Comparison of ENCODE assay signal across 25 cellular contexts in the genomic region with DNA sequence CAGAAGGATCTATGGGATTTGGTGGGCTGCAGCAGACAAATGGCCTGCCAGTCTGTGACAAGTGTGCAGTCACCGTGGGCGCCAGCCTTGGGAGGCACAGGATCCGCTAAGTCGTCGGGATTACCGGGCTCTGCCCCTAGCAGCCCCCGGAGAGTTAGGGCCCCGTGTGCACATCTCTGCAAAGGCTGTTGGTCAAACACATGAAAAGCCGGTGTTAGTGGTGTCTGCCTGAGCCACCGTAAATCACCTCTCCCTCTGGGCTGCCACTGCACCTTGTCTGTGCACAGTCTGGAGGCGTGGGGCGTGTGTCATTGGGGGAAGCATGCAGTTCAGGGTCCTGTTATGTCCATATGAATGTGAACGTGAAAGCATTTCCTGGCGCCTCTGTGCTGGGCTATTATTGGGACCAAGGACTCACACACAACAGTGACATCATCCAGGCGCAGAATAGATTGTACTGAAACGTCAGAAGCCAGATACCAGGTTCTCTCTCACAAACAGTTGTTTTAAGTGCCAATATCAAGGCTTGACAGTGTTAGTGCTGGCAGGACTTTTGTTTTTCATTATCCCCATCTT.
DNase-seq lines count a peak whose midpoint lies in the region; ATAC-seq, FAIRE-seq and TF ChIP-seq lines count a peak whose summit lies in the region.
"Had no signal": no experiment of that assay in that cellular context is flagged by ENCODE, and none has a peak within 500 bp of the region (broad histone marks: within the 10 kb centered on the region; RNA-seq: fewer than 3 reads in every experiment).

No MANE protein-coding gene starts in this region.

- no peak for TF ChIP-seq POLR2A in endothelial cell of umbilical vein (IDR thresholded peaks at IDR 0.05; ENCODE audit: low read depth, low read length)

- TF ChIP-seq CTCF in endothelial cell of umbilical vein (IDR thresholded peaks at IDR 0.05; ENCODE audit: extremely low read depth in 1 of 2, insufficient read depth in 1 of 2, low read depth in 1 of 2, low read length in 2 of 2) (no peak), Calu3 (IDR thresholded peaks at IDR 0.05; ENCODE audit: unreplicated experiment) (no peak)

- H3K4me3 ChIP-seq in endothelial cell of umbilical vein (replicated peaks in 1 of 3; ENCODE audit: insufficient read depth in 1 of 3, low read depth in 1 of 3, low read length in 3 of 3) (no peak overlapping the region), skeletal muscle cell (ENCODE audit: low read depth, low read length) (no peak overlapping the region)
- H3K4me3 ChIP-seq: BLaER1 treated with 17β-estradiol and CSF1 and Interleukin-3, amounts not matched to agents 10 nM and 100 nM; SK-N-MC had no signal

- H3K27me3 Mint-ChIP-seq in Calu3 (ENCODE audit: unreplicated experiment) = no peaks in the 10 kb centered on the region
- H3K27me3 Mint-ChIP-seq: CD4-positive, alpha-beta memory T cell had no signal

- no peaks in the 10 kb centered on the region for H3K9me1 ChIP-seq in endothelial cell of umbilical vein (replicated peaks; ENCODE audit: control insufficient read depth, extremely low read depth, insufficient read depth, low read length)

- intact Hi-C loops in Right ventricle myocardium inferior (cut with DNase I) = no loop called here
- intact Hi-C loops in left cardiac atrium (cut with DNase I) = no loop called here
- intact Hi-C loops in endothelial cell of umbilical vein (cut with micrococcal nuclease) = no loop called here
- intact Hi-C loops in Calu3 (cut with micrococcal nuclease; ENCODE audit: unreplicated experiment) = no loop called here

- BruUV-seq in endothelial cell of umbilical vein (replicated peaks; lab: Mats Ljungman, UMichigan) (no TSS peak), Calu3 (replicated peaks; lab: Mats Ljungman, UMichigan) (no TSS peak)

- no peak overlapping the region for H3K4me2 ChIP-seq in endothelial cell of umbilical vein (ENCODE audit: insufficient read depth, low read length)
- H3K4me2 ChIP-seq: KMS-11 had no signal

- no peak overlapping the region for H3K4me3 Mint-ChIP-seq in Calu3 (ENCODE audit: low read depth, unreplicated experiment)
- H3K4me3 Mint-ChIP-seq: CD4-positive, alpha-beta memory T cell had no signal

- peak; percentile 33 for FAIRE-seq in endothelial cell of umbilical vein (lab: Jason Lieb, UNC)
- FAIRE-seq: GM12892, GM18507, HTR-8/SVneo had no signal

- no peaks in the 10 kb centered on the region for H4K20me1 ChIP-seq in endothelial cell of umbilical vein (replicated peaks; ENCODE audit: control insufficient read depth, extremely low read depth, insufficient read depth, low read length)
- H4K20me1 ChIP-seq: BLaER1 treated with 17β-estradiol and CSF1 and Interleukin-3, amounts not matched to agents 10 nM and 100 nM had no signal

- dilution Hi-C loops in endothelial cell of umbilical vein (cut with MboI; ENCODE audit: extremely low pct_ligation_motif_present, low sequenced_read_pairs) = no loop called here

- POLR2A ChIA-PET in endothelial cell of umbilical vein (lab: Charles Lee) = no interaction called here

- H3K27me3 ChIP-seq in endothelial cell of umbilical vein (ENCODE audit: control insufficient read depth in 2 of 2, insufficient read depth in 2 of 2, low read length in 2 of 2) = no peaks in the 10 kb centered on the region
- H3K27me3 ChIP-seq: BLaER1 treated with 17β-estradiol and CSF1 and Interleukin-3, amounts not matched to agents 10 nM and 100 nM had no signal

- H3K9me3 Mint-ChIP-seq in Calu3 (ENCODE audit: low read depth, unreplicated experiment) = peaks cover 5% of the 10 kb centered on the region
- H3K9me3 Mint-ChIP-seq: CD4-positive, alpha-beta memory T cell had no signal

- H3K27ac ChIP-seq in endothelial cell of umbilical vein (ENCODE audit: insufficient read depth, low read depth, low read length) = no peak overlapping the region
- H3K27ac ChIP-seq: BLaER1 treated with 17β-estradiol and CSF1 and Interleukin-3, amounts not matched to agents 10 nM and 100 nM; KMS-11; SK-N-MC had no signal

- no peak overlapping the region for H3K27ac Mint-ChIP-seq in Calu3 (ENCODE audit: unreplicated experiment)
- H3K27ac Mint-ChIP-seq: CD4-positive, alpha-beta memory T cell had no signal

- peak; percentile 63 for ATAC-seq in Right ventricle myocardium inferior
- no peak for ATAC-seq in left cardiac atrium
- ATAC-seq in GM19463 (IDR thresholded peaks at IDR 0.05; ENCODE audit: unreplicated experiment) = no peak
- no peak for ATAC-seq in HG02678 (IDR thresholded peaks at IDR 0.05; ENCODE audit: unreplicated experiment)

- H3K79me2 ChIP-seq in endothelial cell of umbilical vein (ENCODE audit: control insufficient read depth, insufficient read depth, low read length) = no peaks in the 10 kb centered on the region

- DNase-seq in Right ventricle myocardium inferior (ENCODE audit: missing footprints) (no peak), left cardiac atrium (no peak), endothelial cell of umbilical vein (ENCODE audit: low read depth, low spot score) (no peak), left kidney (ENCODE audit: low read depth, low spot score) (peak; percentile 72), skeletal muscle cell (ENCODE audit: low read depth) (peak; percentile 10), Calu3 (no peak)
- DNase-seq: 8988T; Caco-2; CD4-positive, alpha-beta memory T cell; DMS153; GOT3; HCEC 1CT; IMR-90; NCI-H1105; NCI-H2029 treated with DMSO at 0.1 percent for 48 hours; NCI-H2171; NCI-H524 treated with DMSO at 0.1 percent for 48 hours had no signal

- no peak overlapping the region for H3K9ac ChIP-seq in endothelial cell of umbilical vein (replicated peaks; ENCODE audit: extremely low read depth, insufficient read depth, low read length)
- H3K9ac ChIP-seq: BLaER1 treated with 17β-estradiol and CSF1 and Interleukin-3, amounts not matched to agents 10 nM and 100 nM; KMS-11 had no signal

- H3K4me1 Mint-ChIP-seq in Calu3 (ENCODE audit: low read depth, unreplicated experiment) = no peaks in the 10 kb centered on the region

- no peaks in the 10 kb centered on the region for H3K36me3 ChIP-seq in endothelial cell of umbilical vein (ENCODE audit: control insufficient read depth in 2 of 2, extremely low read depth in 1 of 2, insufficient read depth in 2 of 2, low read length in 2 of 2)

- H3K9me3 ChIP-seq in endothelial cell of umbilical vein (replicated peaks; ENCODE audit: control insufficient read depth, insufficient read depth, low read length) = no peaks in the 10 kb centered on the region
- H3K9me3 ChIP-seq: Caco-2 had no signal

- H3K36me3 Mint-ChIP-seq in Calu3 (ENCODE audit: insufficient read depth, unreplicated experiment) = no peaks in the 10 kb centered on the region

- H2AFZ ChIP-seq in endothelial cell of umbilical vein (ENCODE audit: low read depth, low read length) = no peak overlapping the region

- no peaks in the 10 kb centered on the region for H3K4me1 ChIP-seq in endothelial cell of umbilical vein (ENCODE audit: control insufficient read depth, extremely low read depth, insufficient read depth, low read length)
- H3K4me1 ChIP-seq: Caco-2 had no signal

- CTCF ChIA-PET in endothelial cell of umbilical vein (lab: Charles Lee) = no interaction called here
- CTCF ChIA-PET in Calu3 (lab: Charles Lee) = no interaction called here

TF ChIP-seq in endothelial cell of umbilical vein, 7 proteins besides CTCF, POLR2A, EP300 and RAD21:
- TF ChIP-seq JUN (IDR thresholded peaks at IDR 0.05; ENCODE audit: borderline replicate concordance, insufficient read depth, insufficient read length, low read depth) = no peak
- TF ChIP-seq EZH2 (IDR thresholded peaks at IDR 0.05; ENCODE audit: borderline replicate concordance, low read depth, low read length, severe bottlenecking) = no peak
- no peak for TF ChIP-seq FOS (IDR thresholded peaks at IDR 0.05; ENCODE audit: borderline replicate concordance, insufficient read depth, low read length)
- no peak for TF ChIP-seq MYC (IDR thresholded peaks at IDR 0.05; ENCODE audit: low read depth, low read length)
- TF ChIP-seq, protein P1, sequence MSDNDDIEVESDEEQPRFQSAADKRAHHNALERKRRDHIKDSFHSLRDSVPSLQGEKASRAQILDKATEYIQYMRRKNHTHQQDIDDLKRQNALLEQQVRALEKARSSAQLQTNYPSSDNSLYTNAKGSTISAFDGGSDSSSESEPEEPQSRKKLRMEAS (IDR thresholded peaks at IDR 0.05; ENCODE audit: insufficient read depth, insufficient read length) = no peak
- TF ChIP-seq GATA2 (IDR thresholded peaks at IDR 0.05; ENCODE audit: insufficient read depth, insufficient read length, low read depth, low read length) = no peak
- no peak for TF ChIP-seq POLR2AphosphoS5 (IDR thresholded peaks at IDR 0.05; ENCODE audit: insufficient read depth, low read depth, low read length)
TF ChIP-seq in endothelial cell of umbilical vein: peak in this region for 0.

Comparison
In these comparisons a context has a peak if more than half of its experiments do, and no peak if none do; other contexts are left out.
1. DNase-seq: peak in left kidney (single experiment) and skeletal muscle cell (single experiment); none in Right ventricle myocardium inferior (single experiment), left cardiac atrium (single experiment), endothelial cell of umbilical vein (single experiment) and Calu3 (single experiment).